ENCODE assay signal across 10 cellular contexts in the genomic region with DNA sequence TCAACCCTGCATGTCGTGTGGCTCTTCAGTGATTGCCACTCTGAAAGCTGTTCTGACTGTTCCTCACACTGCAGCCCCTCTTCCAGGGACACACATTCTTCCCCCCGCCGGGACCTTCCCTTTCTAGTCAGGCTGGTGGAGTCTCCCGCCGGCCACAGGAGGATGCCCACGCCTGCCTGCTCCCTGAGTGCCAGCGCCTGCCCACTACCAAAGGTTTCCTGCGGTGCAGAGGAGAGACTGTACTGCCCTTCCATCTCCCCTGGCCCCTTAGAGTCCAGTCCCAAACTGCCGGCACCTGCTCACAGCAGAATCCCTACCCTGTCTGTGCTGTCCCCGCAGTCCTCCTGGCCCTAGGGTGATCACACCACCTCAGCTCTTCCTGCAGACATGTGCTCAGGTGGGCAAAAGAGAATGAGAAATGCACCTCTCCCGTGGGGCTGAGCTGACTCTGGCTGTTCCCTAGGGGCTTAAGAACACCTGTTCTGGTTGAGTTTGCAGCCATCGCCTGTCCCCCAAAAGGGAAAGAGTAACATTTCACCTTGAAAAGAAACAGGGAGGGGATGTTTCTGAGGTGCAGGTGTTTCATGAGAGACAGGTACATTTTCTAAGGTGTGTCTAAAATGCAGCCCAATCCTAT. TPM values are rescaled to one million over a fixed set of nuclear protein-coding genes. Genes with fewer than 3 reads are reported as not detected.
A peak's percentile ranks its signal among the peaks of the same experiment; 100 is the strongest.
DNase-seq lines count a peak whose midpoint lies in the region; ATAC-seq and TF ChIP-seq lines count a peak whose summit lies in the region.
"Had no signal": no experiment of that assay in that cellular context is flagged by ENCODE, and none has a peak within 500 bp of the region (broad histone marks: within the 10 kb centered on the region; RNA-seq: fewer than 3 reads in every experiment).

No MANE protein-coding gene starts in this region.

- H3K27me3 Mint-ChIP-seq in T-helper 2 cell treated with Interferon-gamma antibody and Interleukin-4, amounts not matched to agents 5 μg/mL and 100 μg/mL, for 36 hours (ENCODE audit: low read depth): peaks cover 63% of the 10 kb centered on the region

- no peak for TF ChIP-seq CTCF in WERI-Rb-1 (IDR thresholded peaks at IDR 0.05; ENCODE audit: low read depth, low read length)
- no peak for TF ChIP-seq CTCF in left lung (IDR thresholded peaks at IDR 0.05)
- no peak for TF ChIP-seq CTCF in suprapubic skin (IDR thresholded peaks at IDR 0.05)

- H3K9me3 Mint-ChIP-seq in T-helper 2 cell treated with Interferon-gamma antibody and Interleukin-4, amounts not matched to agents 5 μg/mL and 100 μg/mL, for 36 hours: no peaks in the 10 kb centered on the region

- no peaks in the 10 kb centered on the region for H3K36me3 Mint-ChIP-seq in T-helper 2 cell treated with Interferon-gamma antibody and Interleukin-4, amounts not matched to agents 5 μg/mL and 100 μg/mL, for 36 hours (ENCODE audit: low read depth)

- H3K27ac ChIP-seq in WERI-Rb-1 (no peak overlapping the region), left lung (peak overlapping the region; percentile 56 to 75), suprapubic skin (no peak overlapping the region)
- H3K27ac ChIP-seq: RWPE1 had no signal

- peaks cover 7% of the 10 kb centered on the region for H3K4me1 Mint-ChIP-seq in T-helper 2 cell treated with Interferon-gamma antibody and Interleukin-4, amounts not matched to agents 5 μg/mL and 100 μg/mL, for 36 hours (ENCODE audit: low read depth)

- no peak for TF ChIP-seq POLR2A in suprapubic skin (IDR thresholded peaks at IDR 0.05)

- H3K27me3 ChIP-seq in WERI-Rb-1 (ENCODE audit: insufficient read depth, low read depth, severe bottlenecking) (no peaks in the 10 kb centered on the region), left lung (peaks cover 11 to 61% of the 10 kb centered on the region in 2 donors), suprapubic skin (peaks cover 12% of the 10 kb centered on the region)

- intact Hi-C loops in left lung (cut with DNase I): no loop called here

- WGBS in suprapubic skin: 39% methylated on average over 11 of the region's 12 CpGs

- H3K36me3 ChIP-seq in WERI-Rb-1 (peaks cover 12% of the 10 kb centered on the region), left lung (no peaks in the 10 kb centered on the region), suprapubic skin (no peaks in the 10 kb centered on the region)
- H3K36me3 ChIP-seq: BE2C had no signal

- DNase-seq in T-helper 2 cell treated with Interferon-gamma antibody and Interleukin-4, amounts not matched to agents 5 μg/mL and 100 μg/mL, for 36 hours (ENCODE audit: low spot score): no peak
- DNase-seq in T-helper 2 cell: no peak
- no peak for DNase-seq in WERI-Rb-1
- DNase-seq in left lung: no peak
- no peak for DNase-seq in suprapubic skin (ENCODE audit: low spot score in 2 of 2)
- DNase-seq in EL: no peak
- DNase-seq in AG08395 (ENCODE audit: low spot score): no peak
- DNase-seq: BE2C had no signal

- TF ChIP-seq EP300 in suprapubic skin (IDR thresholded peaks at IDR 0.05): no peak

- H3K9me3 ChIP-seq in WERI-Rb-1 (ENCODE audit: severe bottlenecking): no peaks in the 10 kb centered on the region
- no peaks in the 10 kb centered on the region for H3K9me3 ChIP-seq in left lung
- no peaks in the 10 kb centered on the region for H3K9me3 ChIP-seq in suprapubic skin
- H3K9me3 ChIP-seq: BE2C had no signal

- H3K4me1 ChIP-seq in left lung (peaks cover 19 to 28% of the 10 kb centered on the region in 2 donors), suprapubic skin (peaks cover 29% of the 10 kb centered on the region)

- peak overlapping the region; percentile 78 for H3K4me3 Mint-ChIP-seq in T-helper 2 cell treated with Interferon-gamma antibody and Interleukin-4, amounts not matched to agents 5 μg/mL and 100 μg/mL, for 36 hours

- H3K4me3 ChIP-seq in WERI-Rb-1 (ENCODE audit: low read depth, low read length) (peak overlapping the region; percentile 85), left lung (peak overlapping the region; percentile 66 to 71), suprapubic skin (peak overlapping the region; percentile 69)

- H3K27ac Mint-ChIP-seq in T-helper 2 cell treated with Interferon-gamma antibody and Interleukin-4, amounts not matched to agents 5 μg/mL and 100 μg/mL, for 36 hours: no peak overlapping the region

- no peak for ATAC-seq in left lung
- no peak for ATAC-seq in GM21367 (IDR thresholded peaks at IDR 0.05; ENCODE audit: unreplicated experiment)

RNA-seq across cellular contexts. Expression of a gene that starts 1.4 kb away (rescaled TPM):
- total RNA-seq in left lung: 100 to 1,000 TPM in 1 of 2 donors, 10 to 100 TPM in 1; 62.1 to 124 TPM
- 10 to 100 TPM; 10.2 to 27.9 (median 17.8) TPM for total RNA-seq in suprapubic skin

Comparison
In these comparisons a context has a peak if more than half of its experiments do, and no peak if none do; other contexts are left out.
1. H3K27ac ChIP-seq: peak in left lung (2 of 2); none in WERI-Rb-1 (single experiment) and suprapubic skin (single experiment).
2. Peak in every context shown above with its lines, with median percentiles within 50 percentile points of each other: H3K4me3 ChIP-seq.